In the genomic region with DNA sequence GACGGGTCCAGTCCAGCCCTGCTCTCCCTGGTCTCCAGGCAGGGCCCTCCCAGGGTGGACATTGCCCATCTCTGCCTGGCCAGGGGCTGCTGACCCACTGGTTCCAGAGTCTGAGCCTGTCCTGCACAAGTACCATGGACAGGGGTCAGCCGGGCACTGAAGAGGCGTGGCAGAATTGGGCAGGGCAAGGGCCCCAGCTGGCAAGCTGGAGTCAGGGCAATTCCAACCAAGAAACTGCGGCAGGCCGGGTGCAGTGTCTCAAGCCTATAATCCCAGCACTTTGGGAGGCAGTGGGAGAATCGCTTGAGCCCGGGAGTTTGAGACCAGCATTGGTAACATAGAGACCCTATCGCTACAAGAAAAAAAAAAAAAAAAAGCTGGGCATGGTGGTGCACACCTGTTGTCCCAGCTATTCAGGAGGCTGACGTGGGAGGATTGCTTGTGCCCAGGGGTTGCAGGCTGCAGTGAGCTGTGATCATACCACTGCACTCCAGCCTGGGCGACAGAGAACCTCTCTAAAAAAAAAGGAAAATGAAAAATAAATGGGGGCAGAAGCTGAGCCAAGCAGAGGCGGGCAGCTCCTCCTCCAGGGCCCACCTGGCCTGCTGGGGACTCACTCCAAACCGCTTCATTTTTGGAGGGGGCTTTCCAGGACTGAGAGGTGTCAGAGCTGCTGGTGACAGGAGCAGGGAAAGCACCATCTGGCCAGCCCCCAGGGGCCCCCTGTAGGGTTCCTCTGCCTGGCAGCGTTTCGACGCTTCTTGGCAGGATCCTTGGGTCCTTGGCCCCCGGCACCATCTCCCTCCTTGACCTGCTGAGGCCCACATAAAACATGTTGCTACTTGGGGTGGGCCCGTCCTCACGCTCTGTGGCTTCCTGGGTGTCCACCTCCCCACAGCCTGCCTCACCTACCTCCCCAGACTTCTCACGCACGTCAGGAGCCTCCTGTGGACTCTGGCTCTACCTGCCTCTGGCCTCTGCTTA, we compare ENCODE assay signal across 14 cellular contexts. TPM values are rescaled to one million over a fixed set of nuclear protein-coding genes. Genes with fewer than 3 reads are reported as not detected.
DNase-seq lines count a peak whose midpoint lies in the region; ATAC-seq and TF ChIP-seq lines count a peak whose summit lies in the region.
"Had no signal": no experiment of that assay in that cellular context is flagged by ENCODE, and none has a peak within 500 bp of the region (broad histone marks: within the 10 kb centered on the region; RNA-seq: fewer than 3 reads in every experiment).

No MANE protein-coding gene starts in this region.

- ATAC-seq in left cardiac atrium (no peak), GM18909 (IDR thresholded peaks at IDR 0.05; ENCODE audit: poor library complexity, unreplicated experiment) (no peak)
- ATAC-seq: activated CD8-positive, alpha-beta memory T cell treated with anti-CD3 and anti-CD28 coated beads, Interleukin-2, amount 10 ng/mL, durations not matched to agents 7 days and 5 days had no signal

- BruUV-seq in OCI-LY7 (replicated peaks; lab: Mats Ljungman, UMichigan) = TSS peak; percentile 62

- CTCF ChIA-PET in OCI-LY7 (lab: Charles Lee; ENCODE audit: unreplicated experiment) = no interaction called here

- peaks cover 18% of the 10 kb centered on the region for H3K79me2 ChIP-seq in OCI-LY7 (ENCODE audit: insufficient read depth, low read depth, low read length)

- no peak overlapping the region for H2AFZ ChIP-seq in OCI-LY7 (ENCODE audit: low read length)

- peak; percentile 11 for DNase-seq in left ventricle myocardium inferior
- no peak for DNase-seq in left cardiac atrium
- no peak for DNase-seq in OCI-LY7 (ENCODE audit: low spot score)
- DNase-seq in kidney tubule cell (ENCODE audit: low spot score) = peak; percentile 11
- DNase-seq in SKM-1 (lab: John Stamatoyannopoulos, UW; ENCODE audit: unreplicated experiment) = no peak
- DNase-seq in caudate nucleus (lab: John Stamatoyannopoulos, UW) = no peak
- DNase-seq in T1000 (lab: John Stamatoyannopoulos, UW) = no peak
- DNase-seq: activated CD8-positive, alpha-beta memory T cell treated with anti-CD3 and anti-CD28 coated beads, Interleukin-2, amount 10 ng/mL, durations not matched to agents 7 days and 5 days; AML-193; esophagus squamous epithelium had no signal

- peaks cover 21% of the 10 kb centered on the region for H3K27me3 ChIP-seq in left ventricle myocardium inferior (ENCODE audit: low read depth)
- H3K27me3 ChIP-seq: vagina had no signal

- POLR2A ChIA-PET in OCI-LY7 (lab: Charles Lee) = interaction anchor here (0.7 kb wide), 1 partner anchor 235 kb away, joined by 3 read pairs; no protein-coding TSS in a partner anchor

- H3K4me3 ChIP-seq in left ventricle myocardium inferior (no peak overlapping the region), OCI-LY7 (ENCODE audit: low read depth, low read length, poor library complexity, severe bottlenecking) (no peak overlapping the region)
- H3K4me3 ChIP-seq: esophagus squamous epithelium, vagina had no signal

- H3K4me1 ChIP-seq in left ventricle myocardium inferior (peaks cover 32% of the 10 kb centered on the region), OCI-LY7 (ENCODE audit: insufficient read depth, low read length, poor library complexity, severe bottlenecking) (peaks cover 20% of the 10 kb centered on the region)

- TF ChIP-seq CTCF in left ventricle myocardium inferior (IDR thresholded peaks at IDR 0.05; ENCODE audit: borderline replicate concordance) (no peak), OCI-LY7 (conservative IDR thresholded peaks at IDR 0.05; ENCODE audit: low read length) (no peak)

- H4K20me1 ChIP-seq in OCI-LY7 (ENCODE audit: insufficient read depth, low read length) = no peaks in the 10 kb centered on the region

- H3K36me3 ChIP-seq in left ventricle myocardium inferior = no peaks in the 10 kb centered on the region
- peaks cover 26% of the 10 kb centered on the region for H3K36me3 ChIP-seq in OCI-LY7 (ENCODE audit: insufficient read depth, low read length)
- H3K36me3 ChIP-seq: esophagus squamous epithelium, vagina had no signal

- no peaks in the 10 kb centered on the region for H3K9me2 ChIP-seq in OCI-LY7 (ENCODE audit: insufficient read depth, low read length)

- H3K9me3 ChIP-seq in left ventricle myocardium inferior (replicated peaks) (no peaks in the 10 kb centered on the region), OCI-LY7 (ENCODE audit: low read length) (no peaks in the 10 kb centered on the region)
- H3K9me3 ChIP-seq: esophagus squamous epithelium, vagina had no signal

- no peak overlapping the region for H3K27ac ChIP-seq in left ventricle myocardium inferior (replicated peaks)
- no peak overlapping the region for H3K27ac ChIP-seq in OCI-LY7 (ENCODE audit: low read depth, low read length, poor library complexity, severe bottlenecking)
- H3K27ac ChIP-seq in caudate nucleus (ENCODE audit: low read depth, low read length) = no peak overlapping the region
- H3K27ac ChIP-seq: esophagus squamous epithelium, vagina had no signal

- intact Hi-C loops in left ventricle myocardium inferior (cut with micrococcal nuclease) = no loop called here
- intact Hi-C loops in left cardiac atrium (cut with DNase I) = no loop called here
- intact Hi-C loops in OCI-LY7 (cut with micrococcal nuclease; ENCODE audit: unreplicated experiment) = no loop called here

- H3K4me2 ChIP-seq in OCI-LY7 (ENCODE audit: low read length) = no peak overlapping the region

RNA-seq across cellular contexts. Expression of a gene that starts 2.9 kb away (rescaled TPM):
- 24.3 TPM for total RNA-seq in left ventricle myocardium inferior
- total RNA-seq in left cardiac atrium = 10 to 100 TPM; 20.9 to 25.1 TPM
- total RNA-seq in OCI-LY7 (2014; rRNA removed; shearing (Covaris generic)) = 16.9 and 22.7 TPM in 2 replicates
- total RNA-seq in OCI-LY7 (2022) = 30.1 and 33.6 TPM in 2 replicates

RNA-seq across cellular contexts. Expression of a gene that starts 6.7 kb away (rescaled TPM):
- 3.8 TPM for total RNA-seq in left ventricle myocardium inferior
- total RNA-seq in left cardiac atrium = 10 to 100 TPM in 1 of 2 donors, 1 to 10 TPM in 1; 9.6 to 10.5 TPM
- 211 and 239 TPM in 2 replicates for total RNA-seq in OCI-LY7 (2014; rRNA removed; shearing (Covaris generic))
- 165 and 173 TPM in 2 replicates for total RNA-seq in OCI-LY7 (2022)

RNA-seq across cellular contexts. Expression of a gene that starts 12.5 kb away (rescaled TPM):
- total RNA-seq in left ventricle myocardium inferior (8.5 TPM), left cardiac atrium (1 to 10 TPM; 8.9 to 9.2 TPM), OCI-LY7 (2022) (57.6 and 69.3 TPM in 2 replicates)
- total RNA-seq in OCI-LY7 (2014; rRNA removed; shearing (Covaris generic)) = 43.3 and 49.1 TPM in 2 replicates

RNA-seq across cellular contexts. Expression of a gene that starts 16.6 kb away (rescaled TPM):
- total RNA-seq in left ventricle myocardium inferior (7.2 TPM), left cardiac atrium (under 1 TPM in 1 of 2 donors, not detected in 1; 0.50 TPM), OCI-LY7 (2022) (not detected in 2 replicates)
- 0.19 TPM in 1 of 2 replicates, not detected in the other for total RNA-seq in OCI-LY7 (2014; rRNA removed; shearing (Covaris generic))
- total RNA-seq: activated CD8-positive, alpha-beta memory T cell treated with anti-CD3 and anti-CD28 coated beads, Interleukin-2, amount 10 ng/mL, durations not matched to agents 7 days and 5 days; esophagus squamous epithelium; mesenteric fat pad; progenitor cell of endocrine pancreas; vagina had no signal

RNA-seq across cellular contexts. Expression of a gene that starts 19.2 kb away (rescaled TPM):
- 48.1 TPM for total RNA-seq in left ventricle myocardium inferior
- 10 to 100 TPM; 21.8 to 22.2 TPM for total RNA-seq in left cardiac atrium
- total RNA-seq in OCI-LY7 (2014; rRNA removed; shearing (Covaris generic)) = 70.1 and 70.4 TPM in 2 replicates
- 104 and 108 TPM in 2 replicates for total RNA-seq in OCI-LY7 (2022)

Comparison
In these comparisons a context has a peak if more than half of its experiments do, and no peak if none do; other contexts are left out.
1. DNase-seq: peak in left ventricle myocardium inferior (single experiment) and kidney tubule cell (single experiment); none in left cardiac atrium (single experiment), OCI-LY7 (single experiment), SKM-1 (single experiment), caudate nucleus (0 of 61) and T1000 (single experiment).
2. RNA of a gene that starts 6.7 kb away (total RNA-seq): 165 to 239 TPM in OCI-LY7; 9.6 to 10.5 TPM in left cardiac atrium and 3.8 TPM in left ventricle myocardium inferior (single experiment); every median in the first group is over 10 times any median in the second.